ENCODE assay signal across 1 cellular context in the genomic region with DNA sequence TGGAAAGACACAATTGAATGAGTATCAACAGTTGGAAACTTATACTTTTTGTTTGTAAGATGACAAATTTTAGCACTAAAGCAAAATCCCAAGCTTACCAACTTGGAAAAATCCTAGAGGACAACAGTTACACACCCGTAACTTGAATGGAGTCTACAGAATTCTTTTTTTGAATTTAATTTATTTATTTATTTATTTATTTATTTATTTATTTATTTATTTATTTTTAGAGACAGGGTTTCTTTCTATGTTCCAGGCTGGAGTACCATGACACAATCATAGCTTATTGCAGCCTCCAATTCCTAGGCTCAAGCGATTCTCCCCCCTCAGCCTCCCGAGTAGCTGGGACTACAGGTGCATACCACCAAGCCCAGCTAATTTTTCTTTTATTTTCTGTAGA.
TF ChIP-seq lines count a peak whose summit lies in the region.

No MANE protein-coding gene starts in this region.

TF ChIP-seq in HEK293, 187 proteins besides CTCF, POLR2A, EP300 and RAD21 (continued from another document):
- TF ChIP-seq, protein P1, sequence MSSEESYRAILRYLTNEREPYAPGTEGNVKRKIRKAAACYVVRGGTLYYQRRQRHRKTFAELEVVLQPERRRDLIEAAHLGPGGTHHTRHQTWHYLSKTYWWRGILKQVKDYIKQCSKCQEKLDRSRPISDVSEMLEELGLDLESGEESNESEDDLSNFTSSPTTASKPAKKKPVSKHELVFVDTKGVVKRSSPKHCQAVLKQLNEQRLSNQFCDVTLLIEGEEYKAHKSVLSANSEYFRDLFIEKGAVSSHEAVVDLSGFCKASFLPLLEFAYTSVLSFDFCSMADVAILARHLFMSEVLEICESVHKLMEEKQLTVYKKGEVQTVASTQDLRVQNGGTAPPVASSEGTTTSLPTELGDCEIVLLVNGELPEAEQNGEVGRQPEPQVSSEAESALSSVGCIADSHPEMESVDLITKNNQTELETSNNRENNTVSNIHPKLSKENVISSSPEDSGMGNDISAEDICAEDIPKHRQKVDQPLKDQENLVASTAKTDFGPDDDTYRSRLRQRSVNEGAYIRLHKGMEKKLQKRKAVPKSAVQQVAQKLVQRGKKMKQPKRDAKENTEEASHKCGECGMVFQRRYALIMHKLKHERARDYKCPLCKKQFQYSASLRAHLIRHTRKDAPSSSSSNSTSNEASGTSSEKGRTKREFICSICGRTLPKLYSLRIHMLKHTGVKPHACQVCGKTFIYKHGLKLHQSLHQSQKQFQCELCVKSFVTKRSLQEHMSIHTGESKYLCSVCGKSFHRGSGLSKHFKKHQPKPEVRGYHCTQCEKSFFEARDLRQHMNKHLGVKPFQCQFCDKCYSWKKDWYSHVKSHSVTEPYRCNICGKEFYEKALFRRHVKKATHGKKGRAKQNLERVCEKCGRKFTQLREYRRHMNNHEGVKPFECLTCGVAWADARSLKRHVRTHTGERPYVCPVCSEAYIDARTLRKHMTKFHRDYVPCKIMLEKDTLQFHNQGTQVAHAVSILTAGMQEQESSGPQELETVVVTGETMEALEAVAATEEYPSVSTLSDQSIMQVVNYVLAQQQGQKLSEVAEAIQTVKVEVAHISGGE (tag by site-specific recombination; conservative IDR thresholded peaks at IDR 0.05; ENCODE audit: low read depth) = peak; percentile 64
- TF ChIP-seq, protein P2, sequence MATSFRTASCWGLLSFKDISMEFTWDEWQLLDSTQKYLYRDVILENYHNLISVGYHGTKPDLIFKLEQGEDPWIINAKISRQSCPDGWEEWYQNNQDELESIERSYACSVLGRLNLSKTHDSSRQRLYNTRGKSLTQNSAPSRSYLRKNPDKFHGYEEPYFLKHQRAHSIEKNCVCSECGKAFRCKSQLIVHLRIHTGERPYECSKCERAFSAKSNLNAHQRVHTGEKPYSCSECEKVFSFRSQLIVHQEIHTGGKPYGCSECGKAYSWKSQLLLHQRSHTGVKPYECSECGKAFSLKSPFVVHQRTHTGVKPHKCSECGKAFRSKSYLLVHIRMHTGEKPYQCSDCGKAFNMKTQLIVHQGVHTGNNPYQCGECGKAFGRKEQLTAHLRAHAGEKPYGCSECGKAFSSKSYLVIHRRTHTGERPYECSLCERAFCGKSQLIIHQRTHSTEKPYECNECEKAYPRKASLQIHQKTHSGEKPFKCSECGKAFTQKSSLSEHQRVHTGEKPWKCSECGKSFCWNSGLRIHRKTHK (tag by site-specific recombination; IDR thresholded peaks at IDR 0.05) = no peak
- TF ChIP-seq HOXA7 (CRISPR knock-in tag; IDR thresholded peaks at IDR 0.05; ENCODE audit: borderline replicate concordance) (no peak), ZNF76 (tag by site-specific recombination; IDR thresholded peaks at IDR 0.05; ENCODE audit: borderline replicate concordance, low read depth) (no peak), ZNF555 (tag by site-specific recombination; conservative IDR thresholded peaks at IDR 0.05) (peak; percentile 70), ZNF433 (tag by site-specific recombination; IDR thresholded peaks at IDR 0.05; ENCODE audit: low read depth) (0 out of 2 replicates have a peak, but pooled peaks have one; percentile 11), ZBTB8A (tag by site-specific recombination; IDR thresholded peaks at IDR 0.05) (peak; percentile 34; the same call in 1 of the 2 replicates), ZNF654 (tag by site-specific recombination; IDR thresholded peaks at IDR 0.05; ENCODE audit: low read depth) (peak; percentile 31), ZNF623 (tag by site-specific recombination; IDR thresholded peaks at IDR 0.05) (peak; percentile 58), ZNF426 (tag by site-specific recombination; IDR thresholded peaks at IDR 0.05) (peak; percentile 73)
- TF ChIP-seq, protein P3, sequence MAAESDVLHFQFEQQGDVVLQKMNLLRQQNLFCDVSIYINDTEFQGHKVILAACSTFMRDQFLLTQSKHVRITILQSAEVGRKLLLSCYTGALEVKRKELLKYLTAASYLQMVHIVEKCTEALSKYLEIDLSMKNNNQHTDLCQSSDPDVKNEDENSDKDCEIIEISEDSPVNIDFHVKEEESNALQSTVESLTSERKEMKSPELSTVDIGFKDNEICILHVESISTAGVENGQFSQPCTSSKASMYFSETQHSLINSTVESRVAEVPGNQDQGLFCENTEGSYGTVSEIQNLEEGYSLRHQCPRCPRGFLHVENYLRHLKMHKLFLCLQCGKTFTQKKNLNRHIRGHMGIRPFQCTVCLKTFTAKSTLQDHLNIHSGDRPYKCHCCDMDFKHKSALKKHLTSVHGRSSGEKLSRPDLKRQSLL (tag by site-specific recombination; IDR thresholded peaks at IDR 0.05) = no peak
- TF ChIP-seq, protein P4, sequence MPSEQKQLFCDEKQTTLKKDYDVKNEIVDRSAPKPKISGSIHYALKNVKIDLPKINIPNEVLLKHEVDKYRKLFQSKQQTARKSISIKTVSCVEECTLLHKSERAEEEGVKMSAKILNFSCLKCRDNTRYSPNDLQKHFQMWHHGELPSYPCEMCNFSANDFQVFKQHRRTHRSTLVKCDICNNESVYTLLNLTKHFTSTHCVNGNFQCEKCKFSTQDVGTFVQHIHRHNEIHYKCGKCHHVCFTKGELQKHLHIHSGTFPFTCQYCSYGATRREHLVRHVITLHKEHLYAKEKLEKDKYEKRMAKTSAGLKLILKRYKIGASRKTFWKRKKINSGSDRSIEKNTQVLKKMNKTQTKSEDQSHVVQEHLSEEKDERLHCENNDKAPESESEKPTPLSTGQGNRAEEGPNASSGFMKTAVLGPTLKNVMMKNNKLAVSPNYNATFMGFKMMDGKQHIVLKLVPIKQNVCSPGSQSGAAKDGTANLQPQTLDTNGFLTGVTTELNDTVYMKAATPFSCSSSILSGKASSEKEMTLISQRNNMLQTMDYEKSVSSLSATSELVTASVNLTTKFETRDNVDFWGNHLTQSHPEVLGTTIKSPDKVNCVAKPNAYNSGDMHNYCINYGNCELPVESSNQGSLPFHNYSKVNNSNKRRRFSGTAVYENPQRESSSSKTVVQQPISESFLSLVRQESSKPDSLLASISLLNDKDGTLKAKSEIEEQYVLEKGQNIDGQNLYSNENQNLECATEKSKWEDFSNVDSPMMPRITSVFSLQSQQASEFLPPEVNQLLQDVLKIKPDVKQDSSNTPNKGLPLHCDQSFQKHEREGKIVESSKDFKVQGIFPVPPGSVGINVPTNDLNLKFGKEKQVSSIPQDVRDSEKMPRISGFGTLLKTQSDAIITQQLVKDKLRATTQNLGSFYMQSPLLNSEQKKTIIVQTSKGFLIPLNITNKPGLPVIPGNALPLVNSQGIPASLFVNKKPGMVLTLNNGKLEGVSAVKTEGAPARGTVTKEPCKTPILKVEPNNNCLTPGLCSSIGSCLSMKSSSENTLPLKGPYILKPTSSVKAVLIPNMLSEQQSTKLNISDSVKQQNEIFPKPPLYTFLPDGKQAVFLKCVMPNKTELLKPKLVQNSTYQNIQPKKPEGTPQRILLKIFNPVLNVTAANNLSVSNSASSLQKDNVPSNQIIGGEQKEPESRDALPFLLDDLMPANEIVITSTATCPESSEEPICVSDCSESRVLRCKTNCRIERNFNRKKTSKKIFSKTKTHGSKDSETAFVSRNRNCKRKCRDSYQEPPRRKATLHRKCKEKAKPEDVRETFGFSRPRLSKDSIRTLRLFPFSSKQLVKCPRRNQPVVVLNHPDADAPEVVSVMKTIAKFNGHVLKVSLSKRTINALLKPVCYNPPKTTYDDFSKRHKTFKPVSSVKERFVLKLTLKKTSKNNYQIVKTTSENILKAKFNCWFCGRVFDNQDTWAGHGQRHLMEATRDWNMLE (tag by site-specific recombination; conservative IDR thresholded peaks at IDR 0.05; ENCODE audit: low read depth) = peak; percentile 70
- TF ChIP-seq, protein P5, sequence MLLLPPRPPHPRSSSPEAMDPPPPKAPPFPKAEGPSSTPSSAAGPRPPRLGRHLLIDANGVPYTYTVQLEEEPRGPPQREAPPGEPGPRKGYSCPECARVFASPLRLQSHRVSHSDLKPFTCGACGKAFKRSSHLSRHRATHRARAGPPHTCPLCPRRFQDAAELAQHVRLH (tag by site-specific recombination; IDR thresholded peaks at IDR 0.05) = 0 out of 2 replicates have a peak, but pooled peaks have one; percentile 18
- TF ChIP-seq, protein P6, sequence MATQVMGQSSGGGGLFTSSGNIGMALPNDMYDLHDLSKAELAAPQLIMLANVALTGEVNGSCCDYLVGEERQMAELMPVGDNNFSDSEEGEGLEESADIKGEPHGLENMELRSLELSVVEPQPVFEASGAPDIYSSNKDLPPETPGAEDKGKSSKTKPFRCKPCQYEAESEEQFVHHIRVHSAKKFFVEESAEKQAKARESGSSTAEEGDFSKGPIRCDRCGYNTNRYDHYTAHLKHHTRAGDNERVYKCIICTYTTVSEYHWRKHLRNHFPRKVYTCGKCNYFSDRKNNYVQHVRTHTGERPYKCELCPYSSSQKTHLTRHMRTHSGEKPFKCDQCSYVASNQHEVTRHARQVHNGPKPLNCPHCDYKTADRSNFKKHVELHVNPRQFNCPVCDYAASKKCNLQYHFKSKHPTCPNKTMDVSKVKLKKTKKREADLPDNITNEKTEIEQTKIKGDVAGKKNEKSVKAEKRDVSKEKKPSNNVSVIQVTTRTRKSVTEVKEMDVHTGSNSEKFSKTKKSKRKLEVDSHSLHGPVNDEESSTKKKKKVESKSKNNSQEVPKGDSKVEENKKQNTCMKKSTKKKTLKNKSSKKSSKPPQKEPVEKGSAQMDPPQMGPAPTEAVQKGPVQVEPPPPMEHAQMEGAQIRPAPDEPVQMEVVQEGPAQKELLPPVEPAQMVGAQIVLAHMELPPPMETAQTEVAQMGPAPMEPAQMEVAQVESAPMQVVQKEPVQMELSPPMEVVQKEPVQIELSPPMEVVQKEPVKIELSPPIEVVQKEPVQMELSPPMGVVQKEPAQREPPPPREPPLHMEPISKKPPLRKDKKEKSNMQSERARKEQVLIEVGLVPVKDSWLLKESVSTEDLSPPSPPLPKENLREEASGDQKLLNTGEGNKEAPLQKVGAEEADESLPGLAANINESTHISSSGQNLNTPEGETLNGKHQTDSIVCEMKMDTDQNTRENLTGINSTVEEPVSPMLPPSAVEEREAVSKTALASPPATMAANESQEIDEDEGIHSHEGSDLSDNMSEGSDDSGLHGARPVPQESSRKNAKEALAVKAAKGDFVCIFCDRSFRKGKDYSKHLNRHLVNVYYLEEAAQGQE (tag by site-specific recombination; IDR thresholded peaks at IDR 0.05) = peak; percentile 45; the same call in 1 of the 2 replicates
